ENCODE assay signal across 8 cellular contexts in genomic region chr2:43169987-43170732, GRCh38. TPM values are rescaled to one million over a fixed set of nuclear protein-coding genes. Genes with fewer than 3 reads are reported as not detected.
A peak's percentile ranks its signal among the peaks of the same experiment; 100 is the strongest.
DNase-seq lines count a peak whose midpoint lies in the region; ATAC-seq and TF ChIP-seq lines count a peak whose summit lies in the region.

No MANE protein-coding gene starts in this region.

- TF ChIP-seq CTCF in dorsolateral prefrontal cortex (IDR thresholded peaks at IDR 0.05 in 54 of 56, conservative IDR thresholded peaks at IDR 0.05 in 2 of 56; ENCODE audit: low read depth in 1 of 56, partially characterized antibody in 56 of 56) (peak in 41 of 56 donors; percentile 7 to 46 (median 29)), nephron progenitor cell (IDR thresholded peaks at IDR 0.05) (peak; percentile 55)

- no peak overlapping the region for H3K4me3 Mint-ChIP-seq in nephron progenitor cell

- intact Hi-C loops in dorsolateral prefrontal cortex (cut with DNase I), result loop anchor here in 1 of 2 donors (5.0 kb wide), 1 partner anchor 47 kb away; no protein-coding TSS in a partner anchor

- H3K27ac Mint-ChIP-seq in nephron progenitor cell, result peak overlapping the region; percentile 32

- H3K4me1 Mint-ChIP-seq in nephron progenitor cell, result peaks cover 58% of the 10 kb centered on the region

- H3K36me3 Mint-ChIP-seq in nephron progenitor cell (ENCODE audit: low read depth), result no peaks in the 10 kb centered on the region

- peaks cover 3% of the 10 kb centered on the region for H3K27me3 Mint-ChIP-seq in nephron progenitor cell (ENCODE audit: low read depth, poor library complexity)

- peak; percentile 27 for DNase-seq in NCI-H748 (lab: John Stamatoyannopoulos, UW; ENCODE audit: unreplicated experiment)
- no peak for DNase-seq in NCI-H748 treated with DMSO at 0.1 percent for 48 hours (lab: John Stamatoyannopoulos, UW)
- peak; percentile 13 to 47 (median 30) for DNase-seq in activated CD4-positive, CD25-positive, alpha-beta regulatory T cell (lab: John Stamatoyannopoulos, UW)
- no peak for DNase-seq in dorsolateral prefrontal cortex
- DNase-seq in nephron progenitor cell, result peak; percentile 46
- DNase-seq in cortex of kidney (lab: John Stamatoyannopoulos, UW), result no peak

- H3K9me3 Mint-ChIP-seq in nephron progenitor cell, result no peaks in the 10 kb centered on the region

- ATAC-seq in HG02938 (IDR thresholded peaks at IDR 0.05; ENCODE audit: unreplicated experiment) (no peak), HG03175 (IDR thresholded peaks at IDR 0.05; ENCODE audit: unreplicated experiment) (no peak)

- no peaks in the 10 kb centered on the region for H3K27me3 ChIP-seq in dorsolateral prefrontal cortex

- H3K27ac ChIP-seq in dorsolateral prefrontal cortex, result peak overlapping the region in 1 of 59 donors; percentile 51

- H3K4me3 ChIP-seq in dorsolateral prefrontal cortex, result no peak overlapping the region

RNA-seq across cellular contexts. Expression of gene ZFP36L2, which starts 56.2 kb away (rescaled TPM):
- 10 to 100 TPM; 13.0 to 86.0 (median 32.4) TPM for total RNA-seq in dorsolateral prefrontal cortex

Comparison
In these comparisons a context has a peak if more than half of its experiments do, and no peak if none do; other contexts are left out.
1. DNase-seq: peak in NCI-H748 (single experiment), activated CD4-positive, CD25-positive, alpha-beta regulatory T cell (4 of 4) and nephron progenitor cell (single experiment); none in NCI-H748 treated with DMSO at 0.1 percent for 48 hours (single experiment), dorsolateral prefrontal cortex (0 of 10) and cortex of kidney (single experiment).